In genomic region chr1:26384076-26384475, GRCh38 we compare ENCODE assay signal across 1 cellular context.
TF ChIP-seq lines count a peak whose summit lies in the region.

No MANE protein-coding gene starts in this region.

TF ChIP-seq in GM12878, 131 proteins besides CTCF, POLR2A, EP300 and RAD21:
- TF ChIP-seq MEF2A (IDR thresholded peaks at IDR 0.05; ENCODE audit: insufficient read depth, low read depth, low read length) (no peak), MLLT1 (IDR thresholded peaks at IDR 0.05) (0 out of 2 replicates have a peak, but pooled peaks have one; percentile 19)
